In genomic region chr7:95045236-95045923, GRCh38 we compare ENCODE assay signal across 10 cellular contexts.
DNase-seq lines count a peak whose midpoint lies in the region; ATAC-seq and TF ChIP-seq lines count a peak whose summit lies in the region.
"Had no signal": no experiment of that assay in that cellular context is flagged by ENCODE, and none has a peak within 500 bp of the region (broad histone marks: within the 10 kb centered on the region; RNA-seq: fewer than 3 reads in every experiment).

No MANE protein-coding gene starts in this region.

- no peak overlapping the region for H3K4me2 ChIP-seq in neural progenitor cell

- H3K27me3 ChIP-seq in body of pancreas (no peaks in the 10 kb centered on the region), neural progenitor cell (no peaks in the 10 kb centered on the region), adrenal gland (no peaks in the 10 kb centered on the region), tibial nerve (no peaks in the 10 kb centered on the region)

- peak in 4 of 7 experiments; percentile 34 to 56 (median 52) for TF ChIP-seq CTCF in body of pancreas (IDR thresholded peaks at IDR 0.05)
- TF ChIP-seq CTCF in neural progenitor cell (IDR thresholded peaks at IDR 0.05) = peak; percentile 41
- TF ChIP-seq CTCF in adrenal gland (IDR thresholded peaks at IDR 0.05) = peak in 1 of 6 experiments; percentile 11
- no peak for TF ChIP-seq CTCF in tibial nerve (IDR thresholded peaks at IDR 0.05)

- H3K9me3 Mint-ChIP-seq in neural progenitor cell = no peaks in the 10 kb centered on the region
- H3K9me3 Mint-ChIP-seq: immature natural killer cell had no signal

- DNase-seq in EL (peak; percentile 31), M059J (ENCODE audit: low read depth) (peak; percentile 57), body of pancreas (peak in 3 of 4 donors; percentile 25 to 50 (median 47)), neural progenitor cell (ENCODE audit: low spot score) (peak; percentile 6), NCI-H1048 (lab: John Stamatoyannopoulos, UW) (no peak), adrenal gland (no peak), tibial nerve (ENCODE audit: low spot score in 2 of 2) (no peak)
- DNase-seq in activated CD4-positive, alpha-beta T cell treated with anti-CD3 and anti-CD28 coated beads, Interleukin-2, amount 50 U/mL, for 48 hours = no peak
- DNase-seq: NCI-H2227 treated with DMSO at 0.1 percent for 48 hours had no signal

- H3K9ac ChIP-seq in neural progenitor cell = no peak overlapping the region

- H3K9me3 ChIP-seq in body of pancreas (no peaks in the 10 kb centered on the region), neural progenitor cell (ENCODE audit: low read depth) (no peaks in the 10 kb centered on the region), adrenal gland (replicated peaks in 1 of 3) (no peaks in the 10 kb centered on the region), tibial nerve (no peaks in the 10 kb centered on the region)

- peaks cover 40% of the 10 kb centered on the region for H3K79me2 ChIP-seq in neural progenitor cell (ENCODE audit: low read depth)

- intact Hi-C loops in body of pancreas (cut with DNase I) = no loop called here
- intact Hi-C loops in adrenal gland (cut with DNase I) = no loop called here

- H2AFZ ChIP-seq in neural progenitor cell (replicated peaks) = no peak overlapping the region

- H3F3A ChIP-seq in neural progenitor cell (ENCODE audit: low read depth) = peaks cover 12% of the 10 kb centered on the region

- no peaks in the 10 kb centered on the region for H3K36me3 Mint-ChIP-seq in neural progenitor cell
- H3K36me3 Mint-ChIP-seq: immature natural killer cell had no signal

- H4K20me1 ChIP-seq in neural progenitor cell (ENCODE audit: low read depth) = no peaks in the 10 kb centered on the region

- H3K4me1 ChIP-seq in body of pancreas = peaks cover 3% of the 10 kb centered on the region
- H3K4me1 ChIP-seq in neural progenitor cell = peaks cover 28% of the 10 kb centered on the region
- H3K4me1 ChIP-seq in adrenal gland (replicated peaks in 1 of 2) = peaks cover 0 to 9% of the 10 kb centered on the region in 2 donors
- peaks cover 0 to 24% (median 0%) of the 10 kb centered on the region in 4 donors for H3K4me1 ChIP-seq in tibial nerve

- TF ChIP-seq EP300 in tibial nerve (IDR thresholded peaks at IDR 0.05) = no peak

- no peaks in the 10 kb centered on the region for H3K27me3 Mint-ChIP-seq in neural progenitor cell (ENCODE audit: insufficient read depth, low read depth)

- WGBS in body of pancreas, 2 donors = 82 to 88% methylated on average over 8 of the region's 8 CpGs
- 90 to 92% (median 91%) methylated on average over 7 to 8 of the region's 8 CpGs for WGBS in adrenal gland, 4 donors
- WGBS in tibial nerve, 2 donors = 89 to 93% methylated on average over 8 of the region's 8 CpGs

- ATAC-seq in body of pancreas = no peak

- H3K27ac Mint-ChIP-seq in neural progenitor cell = peak overlapping the region; percentile 58

- no peaks in the 10 kb centered on the region for H3K36me3 ChIP-seq in body of pancreas (replicated peaks in 1 of 2; ENCODE audit: insufficient read depth in 1 of 2, low read depth in 2 of 2)
- no peaks in the 10 kb centered on the region for H3K36me3 ChIP-seq in neural progenitor cell
- no peaks in the 10 kb centered on the region for H3K36me3 ChIP-seq in adrenal gland (replicated peaks in 1 of 2)
- no peaks in the 10 kb centered on the region for H3K36me3 ChIP-seq in tibial nerve

- peaks cover 18% of the 10 kb centered on the region for H3K4me1 Mint-ChIP-seq in neural progenitor cell

- TF ChIP-seq POLR2A in body of pancreas (IDR thresholded peaks at IDR 0.05) (no peak), adrenal gland (IDR thresholded peaks at IDR 0.05) (no peak), tibial nerve (IDR thresholded peaks at IDR 0.05) (no peak)

- H3K4me3 ChIP-seq in body of pancreas (no peak overlapping the region), neural progenitor cell (no peak overlapping the region), adrenal gland (no peak overlapping the region), tibial nerve (no peak overlapping the region)

- H3K27ac ChIP-seq in body of pancreas (no peak overlapping the region), neural progenitor cell (no peak overlapping the region), adrenal gland (no peak overlapping the region), tibial nerve (no peak overlapping the region)

- no peak overlapping the region for H3K4me3 Mint-ChIP-seq in neural progenitor cell
- H3K4me3 Mint-ChIP-seq: immature natural killer cell had no signal

Comparison
In these comparisons a context has a peak if more than half of its experiments do, and no peak if none do; other contexts are left out.
1. DNase-seq: peak in EL (single experiment), M059J (single experiment), body of pancreas (3 of 4) and neural progenitor cell (single experiment); none in NCI-H1048 (single experiment), adrenal gland (0 of 7), tibial nerve (0 of 2) and activated CD4-positive, alpha-beta T cell treated with anti-CD3 and anti-CD28 coated beads, Interleukin-2, amount 50 U/mL, for 48 hours (0 of 2).
2. CTCF ChIP-seq: peak in body of pancreas (4 of 7) and neural progenitor cell (single experiment); none in tibial nerve (0 of 5).